Comparison of ENCODE assay signal across 9 cellular contexts in genomic region chr22:20569059-20570058, GRCh38.
A peak's percentile ranks its signal among the peaks of the same experiment; 100 is the strongest.
DNase-seq lines count a peak whose midpoint lies in the region; ATAC-seq and TF ChIP-seq lines count a peak whose summit lies in the region.
"Had no signal": no experiment of that assay in that cellular context is flagged by ENCODE, and none has a peak within 500 bp of the region (broad histone marks: within the 10 kb centered on the region; RNA-seq: fewer than 3 reads in every experiment).

No MANE protein-coding gene starts in this region.

- H2AFZ ChIP-seq in ACC112 (ENCODE audit: low read length, unreplicated experiment): no peak overlapping the region
- peak overlapping the region; percentile 33 for H2AFZ ChIP-seq in trophoblast cell (ENCODE audit: insufficient read depth, low read length, poor library complexity)

- peak overlapping the region; percentile 86 for H2BK120ac ChIP-seq in trophoblast cell (ENCODE audit: insufficient read depth, low read length, poor library complexity)

- 28 to 49% methylated on average over 15 to 18 of the region's 20 CpGs for WGBS in esophagus squamous epithelium, 2 donors
- WGBS in trophoblast cell (ENCODE audit: extremely low coverage, insufficient coverage, insufficient read length): no CpG with 5 or more reads among the region's 20 CpGs

- peak overlapping the region; percentile 59 for H3K4ac ChIP-seq in trophoblast cell (ENCODE audit: low read depth, low read length)

- H3K4me2 ChIP-seq in trophoblast cell (ENCODE audit: low read length): peak overlapping the region; percentile 2

- peak overlapping the region; percentile 89 for H2BK5ac ChIP-seq in trophoblast cell (ENCODE audit: low read depth, low read length, poor library complexity)

- H3K79me2 ChIP-seq in ACC112 (ENCODE audit: control insufficient read depth, insufficient read depth, low read length, unreplicated experiment): peaks cover 26% of the 10 kb centered on the region
- H3K79me2 ChIP-seq in trophoblast cell (ENCODE audit: control insufficient read depth, insufficient read depth, low read length, poor library complexity): peaks cover 3% of the 10 kb centered on the region

- ATAC-seq in GM21529 (IDR thresholded peaks at IDR 0.05; ENCODE audit: unreplicated experiment): no peak

- peak overlapping the region; percentile 77 for H2BK12ac ChIP-seq in trophoblast cell (ENCODE audit: low read length)

- H3K18ac ChIP-seq in trophoblast cell (ENCODE audit: low read length): peak overlapping the region; percentile 79

- no peak for TF ChIP-seq POLR2A in esophagus squamous epithelium (IDR thresholded peaks at IDR 0.05)
- TF ChIP-seq POLR2A in uterus (IDR thresholded peaks at IDR 0.05): no peak

- H3K79me1 ChIP-seq in trophoblast cell (ENCODE audit: low read length): peaks cover 21% of the 10 kb centered on the region

- intact Hi-C loops in esophagus squamous epithelium (cut with DNase I): no loop called here
- intact Hi-C loops in uterus (cut with DNase I; ENCODE audit: low total_unique reads): no loop called here

- H3K23ac ChIP-seq in trophoblast cell (ENCODE audit: low read length): no peak overlapping the region

- H3K4me3 ChIP-seq in ACC112 (ENCODE audit: low read depth, low read length) (no peak overlapping the region), esophagus squamous epithelium (no peak overlapping the region), trophoblast cell (ENCODE audit: low read depth, low read length) (no peak overlapping the region), uterus (no peak overlapping the region)
- H3K4me3 ChIP-seq: cardiac muscle cell had no signal

- TF ChIP-seq CTCF in esophagus squamous epithelium (IDR thresholded peaks at IDR 0.05) (no peak), uterus (IDR thresholded peaks at IDR 0.05) (peak in 1 of 4 experiments; percentile 1)

- H3K27me3 ChIP-seq in ACC112 (ENCODE audit: insufficient read depth, low read length) (no peaks in the 10 kb centered on the region), esophagus squamous epithelium (no peaks in the 10 kb centered on the region), trophoblast cell (ENCODE audit: insufficient read depth, low read length) (no peaks in the 10 kb centered on the region), uterus (no peaks in the 10 kb centered on the region)
- H3K27me3 ChIP-seq: cardiac muscle cell had no signal

- H3K4me1 ChIP-seq in ACC112 (ENCODE audit: control insufficient read depth, insufficient read depth, low read length, unreplicated experiment) (peaks cover 49% of the 10 kb centered on the region), esophagus squamous epithelium (peaks cover 28 to 64% (median 41%) of the 10 kb centered on the region in 3 donors), trophoblast cell (ENCODE audit: control insufficient read depth in 1 of 2, insufficient read depth in 2 of 2, low read length in 2 of 2) (peaks cover 33 to 41% of the 10 kb centered on the region in 2 experiments), uterus (peaks cover 7 to 28% of the 10 kb centered on the region in 2 donors)

- peak overlapping the region; percentile 32 for H4K12ac ChIP-seq in trophoblast cell (ENCODE audit: low read depth, low read length)

- H3K27ac ChIP-seq in ACC112 (ENCODE audit: low read depth, low read length) (peak overlapping the region; percentile 88), esophagus squamous epithelium (peak overlapping the region; percentile 72 to 80 (median 76)), trophoblast cell (ENCODE audit: low read depth, low read length) (peak overlapping the region; percentile 93), uterus (peak overlapping the region; percentile 64 to 79)
- H3K27ac ChIP-seq: cardiac muscle cell had no signal

- H3K36me3 ChIP-seq in ACC112 (ENCODE audit: insufficient read depth, low read length) (peaks cover 10% of the 10 kb centered on the region), esophagus squamous epithelium (peaks cover 58 to 96% (median 64%) of the 10 kb centered on the region in 3 donors), trophoblast cell (ENCODE audit: control insufficient read depth in 1 of 2, insufficient read depth in 2 of 2, low read length in 2 of 2) (peaks cover 74 to 76% of the 10 kb centered on the region in 2 experiments), uterus (no peaks in the 10 kb centered on the region)

- H2AK5ac ChIP-seq in trophoblast cell (ENCODE audit: low read length): peak overlapping the region; percentile 55

- H3K9me3 ChIP-seq in esophagus squamous epithelium (no peaks in the 10 kb centered on the region), trophoblast cell (ENCODE audit: insufficient read depth, low read depth, low read length) (no peaks in the 10 kb centered on the region), uterus (no peaks in the 10 kb centered on the region)

- H3K9ac ChIP-seq in trophoblast cell (ENCODE audit: low read length): no peak overlapping the region

- DNase-seq in HS-27A (ENCODE audit: low read depth): peak; percentile 93
- peak; percentile 84 for DNase-seq in activated CD8-positive, alpha-beta memory T cell treated with anti-CD3 and anti-CD28 coated beads, Interleukin-2, amount 50 U/mL, for 48 hours
- no peak for DNase-seq in esophagus squamous epithelium (lab: John Stamatoyannopoulos, UW)
- DNase-seq in trophoblast cell: peak; percentile 93 to 95
- peak; percentile 67 to 71 for DNase-seq in uterus
- no peak for DNase-seq in COR-L47 (lab: John Stamatoyannopoulos, UW)

- peak overlapping the region; percentile 82 for H4K91ac ChIP-seq in trophoblast cell (ENCODE audit: low read depth, low read length)

- H3K14ac ChIP-seq in trophoblast cell (ENCODE audit: low read length): peak overlapping the region; percentile 86

- peak overlapping the region; percentile 57 for H4K8ac ChIP-seq in trophoblast cell (ENCODE audit: low read depth, low read length)

Comparison
In these comparisons a context has a peak if more than half of its experiments do, and no peak if none do; other contexts are left out.
1. DNase-seq: peak in HS-27A (single experiment), activated CD8-positive, alpha-beta memory T cell treated with anti-CD3 and anti-CD28 coated beads, Interleukin-2, amount 50 U/mL, for 48 hours (single experiment), trophoblast cell (2 of 2) and uterus (2 of 2); none in esophagus squamous epithelium (single experiment) and COR-L47 (single experiment).
2. Peak in every context shown above with its lines, with median percentiles within 50 percentile points of each other: H3K27ac ChIP-seq.